In the genomic region with DNA sequence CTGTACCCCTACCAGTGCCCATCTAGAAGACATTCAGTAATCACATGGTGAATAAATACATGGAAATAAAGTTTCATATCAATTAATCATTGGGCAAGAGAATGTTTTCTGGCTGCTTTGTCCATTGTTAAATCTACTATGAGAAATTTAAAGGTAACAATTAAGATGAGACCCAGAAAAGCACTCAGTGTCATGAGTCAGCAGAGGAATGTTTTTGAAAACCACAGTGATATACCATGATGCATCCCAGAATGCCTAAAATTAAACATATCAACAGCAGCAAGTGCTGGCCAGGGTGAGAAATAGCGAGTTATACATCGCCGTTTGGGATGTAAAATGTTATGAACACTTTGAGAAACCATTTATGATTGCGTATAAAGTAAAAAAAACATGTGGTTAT, we compare ENCODE assay signal across 7 cellular contexts.
"Had no signal": no experiment of that assay in that cellular context is flagged by ENCODE, and none has a peak within 500 bp of the region (broad histone marks: within the 10 kb centered on the region; RNA-seq: fewer than 3 reads in every experiment).

No MANE protein-coding gene starts in this region.

- H3K9me3 ChIP-seq: HAP-1 had no signal

- DNase-seq: GOT3, H7, HFFc6, KBM-7 had no signal

- ATAC-seq: HCT116, HepG2 had no signal

- H3K4me1 ChIP-seq: HAP-1 had no signal

- H3K36me3 ChIP-seq: HAP-1 had no signal

- H3K4me3 ChIP-seq: HAP-1 had no signal
